In genomic region chr3:33482126-33482525, GRCh38 we compare ENCODE assay signal across 1 cellular context.
TF ChIP-seq lines count a peak whose summit lies in the region.

No MANE protein-coding gene starts in this region.

TF ChIP-seq in HEK293, 187 proteins besides CTCF, POLR2A, EP300 and RAD21 (continued from another document):
- peak; percentile 38 for TF ChIP-seq PRDM6 (tag by site-specific recombination; IDR thresholded peaks at IDR 0.05)
- TF ChIP-seq ZNF280C (tag by site-specific recombination; IDR thresholded peaks at IDR 0.05) = no peak
- no peak for TF ChIP-seq IKZF3 (tag by site-specific recombination; IDR thresholded peaks at IDR 0.05)
- TF ChIP-seq OSR2 (tag by site-specific recombination; IDR thresholded peaks at IDR 0.05) = peak; percentile 37; the same call in 1 of the 2 replicates
- no peak for TF ChIP-seq ZNF837 (tag by site-specific recombination; IDR thresholded peaks at IDR 0.05)
- TF ChIP-seq ZNF777 (tag by site-specific recombination; IDR thresholded peaks at IDR 0.05; ENCODE audit: borderline replicate concordance) = no peak
- TF ChIP-seq ZNF843 (tag by site-specific recombination; IDR thresholded peaks at IDR 0.05) = peak; percentile 40; the same call in 1 of the 2 replicates
- TF ChIP-seq ZNF513 (tag by site-specific recombination; IDR thresholded peaks at IDR 0.05) = no peak
- TF ChIP-seq ZNF311 (tag by site-specific recombination; IDR thresholded peaks at IDR 0.05; ENCODE audit: borderline replicate concordance) = no peak
